In the genomic region with DNA sequence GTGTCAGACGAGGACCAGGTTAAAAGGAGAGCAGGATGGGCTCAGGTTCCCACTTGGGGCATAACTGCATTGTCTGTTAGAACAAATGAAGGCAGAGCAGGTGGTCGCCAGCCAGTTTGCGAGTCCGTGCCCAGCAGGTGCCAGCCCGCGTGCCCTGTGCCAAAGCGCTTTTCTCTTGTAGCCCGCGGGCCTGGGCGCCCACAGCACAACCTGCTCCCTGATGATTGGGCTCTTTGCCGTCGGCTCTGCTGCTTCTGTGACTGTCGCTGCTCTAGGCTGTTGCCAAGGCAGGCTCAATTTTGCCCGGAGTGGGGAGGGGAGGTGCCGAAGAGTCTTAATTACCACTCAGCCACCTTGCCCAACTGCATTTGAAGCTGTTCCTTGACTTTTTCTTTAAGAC, we compare ENCODE assay signal across 9 cellular contexts. TPM values are rescaled to one million over a fixed set of nuclear protein-coding genes. Genes with fewer than 3 reads are reported as not detected.
DNase-seq lines count a peak whose midpoint lies in the region; ATAC-seq, FAIRE-seq and TF ChIP-seq lines count a peak whose summit lies in the region.
"Had no signal": no experiment of that assay in that cellular context is flagged by ENCODE, and none has a peak within 500 bp of the region (broad histone marks: within the 10 kb centered on the region; RNA-seq: fewer than 3 reads in every experiment).

No MANE protein-coding gene starts in this region.

- H2AK5ac ChIP-seq in mesenchymal stem cell (ENCODE audit: low read length, severe bottlenecking), result peak overlapping the region; percentile 87

- peak overlapping the region; percentile 99 for H2BK12ac ChIP-seq in mesenchymal stem cell (ENCODE audit: low read length in 2 of 2)

- peak overlapping the region; percentile 92 to 98 for H3K18ac ChIP-seq in mesenchymal stem cell (ENCODE audit: low read depth in 1 of 2, low read length in 2 of 2)

- peak overlapping the region in 1 of 2 experiments; percentile 91 for H3K14ac ChIP-seq in mesenchymal stem cell (ENCODE audit: low read length in 2 of 2)

- H3K4me1 ChIP-seq in heart right ventricle, result peaks cover 8 to 61% (median 51%) of the 10 kb centered on the region in 9 donors
- peaks cover 22% of the 10 kb centered on the region for H3K4me1 ChIP-seq in mesenchymal stem cell (ENCODE audit: control insufficient read depth, insufficient read depth, low read depth, low read length)
- H3K4me1 ChIP-seq in uterus, result peaks cover 0 to 4% of the 10 kb centered on the region in 2 donors

- peaks cover 0 to 66% (median 7%) of the 10 kb centered on the region in 9 donors for H3K36me3 ChIP-seq in heart right ventricle
- H3K36me3 ChIP-seq in mesenchymal stem cell (ENCODE audit: control insufficient read depth in 1 of 2, insufficient read depth in 2 of 2, low read depth in 1 of 2, low read length in 2 of 2), result peaks cover 27 to 31% of the 10 kb centered on the region in 2 experiments
- H3K36me3 ChIP-seq in uterus, result no peaks in the 10 kb centered on the region

- peak overlapping the region; percentile 75 for H2BK120ac ChIP-seq in mesenchymal stem cell (ENCODE audit: low read depth, low read length)

- H3K27ac ChIP-seq in heart right ventricle (peak overlapping the region; percentile 69 to 93 (median 84)), mesenchymal stem cell (ENCODE audit: low read length, poor library complexity, severe bottlenecking) (no peak overlapping the region), uterus (peak overlapping the region; percentile 68 to 85)

- H3K9me3 ChIP-seq in heart right ventricle, result no peaks in the 10 kb centered on the region
- no peaks in the 10 kb centered on the region for H3K9me3 ChIP-seq in mesenchymal stem cell (ENCODE audit: control insufficient read depth, low read length)
- no peaks in the 10 kb centered on the region for H3K9me3 ChIP-seq in uterus

- peak in 4 of 8 donors; percentile 3 to 22 (median 11) for ATAC-seq in heart right ventricle

- TF ChIP-seq POLR2A in uterus (IDR thresholded peaks at IDR 0.05), result no peak

- peak overlapping the region in 1 of 2 experiments; percentile 25 for H3K23ac ChIP-seq in mesenchymal stem cell (ENCODE audit: low read length in 2 of 2)

- no peak overlapping the region for H3K4me2 ChIP-seq in mesenchymal stem cell (ENCODE audit: low read length, poor library complexity, severe bottlenecking)

- DNase-seq in heart right ventricle, result no peak
- DNase-seq in cardiac septum (ENCODE audit: low spot score), result no peak
- DNase-seq in amygdala (lab: John Stamatoyannopoulos, UW), result peak in 34 of 56 donors; percentile 10 to 66 (median 27)
- DNase-seq in mesenchymal stem cell, result no peak
- DNase-seq in uterus, result no peak
- no peak for DNase-seq in NCI-H2227 (lab: John Stamatoyannopoulos, UW; ENCODE audit: unreplicated experiment)
- no peak for DNase-seq in iPS-NIHi11 (ENCODE audit: low spot score)
- no peak for DNase-seq in RCC 7860 (ENCODE audit: low spot score)
- DNase-seq: retina had no signal

- FAIRE-seq in RCC 7860 (lab: Jason Lieb, UNC), result no peak

- H3K4ac ChIP-seq in mesenchymal stem cell (ENCODE audit: low read depth in 1 of 2, low read length in 2 of 2), result peak overlapping the region; percentile 95 to 96

- no peaks in the 10 kb centered on the region for H3K27me3 ChIP-seq in heart right ventricle
- H3K27me3 ChIP-seq in mesenchymal stem cell (ENCODE audit: control insufficient read depth in 1 of 2, insufficient read depth in 1 of 2, low read length in 2 of 2), result no peaks in the 10 kb centered on the region
- H3K27me3 ChIP-seq in uterus, result no peaks in the 10 kb centered on the region

- H2BK5ac ChIP-seq in mesenchymal stem cell (ENCODE audit: low read depth, low read length, poor library complexity, severe bottlenecking), result no peak overlapping the region

- peaks cover 14% of the 10 kb centered on the region for H3K79me1 ChIP-seq in mesenchymal stem cell (replicated peaks; ENCODE audit: low read length, poor library complexity, severe bottlenecking)

- peak overlapping the region; percentile 85 for H4K8ac ChIP-seq in mesenchymal stem cell (ENCODE audit: low read length)

- H4K91ac ChIP-seq in mesenchymal stem cell (ENCODE audit: low read length), result peak overlapping the region; percentile 97

- H2BK15ac ChIP-seq in mesenchymal stem cell (ENCODE audit: low read depth, poor library complexity, severe bottlenecking), result peak overlapping the region; percentile 95

- H3K4me3 ChIP-seq in heart right ventricle (no peak overlapping the region), mesenchymal stem cell (ENCODE audit: insufficient read depth in 1 of 2, low read depth in 1 of 2, low read length in 2 of 2) (no peak overlapping the region), uterus (no peak overlapping the region)

- intact Hi-C loops in heart right ventricle (cut with DNase I) (loop anchor here in 2 of 10 donors (2.0 to 5.0 kb wide), 2 partner anchors 50 to 186 kb away; no protein-coding TSS in a partner anchor), cardiac septum (cut with DNase I) (loop anchor here (2.0 to 10.0 kb wide), 2 partner anchors 92 to 188 kb away; a partner anchor contains a TSS), uterus (cut with DNase I; ENCODE audit: low total_unique reads) (loop anchor here (10.0 kb wide), 1 partner anchor 188 kb away; a partner anchor contains a TSS)

- H2AFZ ChIP-seq in mesenchymal stem cell (ENCODE audit: low read depth, low read length), result no peak overlapping the region

- 90 to 92% methylated on average over 15 of the region's 15 CpGs for WGBS in heart right ventricle, 2 donors
- 97% methylated on average over 15 of the region's 15 CpGs for WGBS in mesenchymal stem cell

- H3K9ac ChIP-seq in mesenchymal stem cell (ENCODE audit: low read length), result peak overlapping the region; percentile 78

- no peak for TF ChIP-seq CTCF in heart right ventricle (IDR thresholded peaks at IDR 0.05)
- no peak for TF ChIP-seq CTCF in uterus (IDR thresholded peaks at IDR 0.05)

RNA-seq across cellular contexts. Expression of a gene that starts 21.1 kb away (rescaled TPM):
- total RNA-seq in heart right ventricle (10 to 100 TPM in 1 of 10 donors, 1 to 10 TPM in 9; 4.5 to 10.2 (median 6.5) TPM), cardiac septum (6.8 TPM), uterus (10 to 100 TPM in 2 of 4 donors, 1 to 10 TPM in 2; 1.5 to 20.5 (median 9.4) TPM)
- 10 to 100 TPM in 1 of 2 donors, 1 to 10 TPM in 1; 6.5 to 25.7 TPM for polyA plus RNA-seq in heart right ventricle
- 49.1 TPM for polyA plus RNA-seq in mesenchymal stem cell (2013, experiment 1 of 2)
- 47.9 TPM for polyA plus RNA-seq in mesenchymal stem cell (2013, experiment 2 of 2)

RNA-seq across cellular contexts. Expression of a gene that starts 21.1 kb away (rescaled TPM):
- total RNA-seq in heart right ventricle (10 to 100 TPM in 2 of 10 donors, 1 to 10 TPM in 8; 5.5 to 11.7 (median 7.4) TPM), cardiac septum (7.3 TPM), uterus (10 to 100 TPM; 14.7 to 27.2 (median 21.1) TPM)
- 1 to 10 TPM; 7.3 to 9.8 TPM for polyA plus RNA-seq in heart right ventricle
- polyA plus RNA-seq in mesenchymal stem cell (2013, experiment 1 of 2), result 17.2 TPM
- polyA plus RNA-seq in mesenchymal stem cell (2013, experiment 2 of 2), result 16.6 TPM

Comparison
In these comparisons a context has a peak if more than half of its experiments do, and no peak if none do; other contexts are left out.
1. DNase-seq: peak in amygdala (34 of 56); none in heart right ventricle (0 of 2), cardiac septum (single experiment), mesenchymal stem cell (single experiment), uterus (0 of 2), NCI-H2227 (single experiment), iPS-NIHi11 (single experiment) and RCC 7860 (single experiment).